In the genomic region with DNA sequence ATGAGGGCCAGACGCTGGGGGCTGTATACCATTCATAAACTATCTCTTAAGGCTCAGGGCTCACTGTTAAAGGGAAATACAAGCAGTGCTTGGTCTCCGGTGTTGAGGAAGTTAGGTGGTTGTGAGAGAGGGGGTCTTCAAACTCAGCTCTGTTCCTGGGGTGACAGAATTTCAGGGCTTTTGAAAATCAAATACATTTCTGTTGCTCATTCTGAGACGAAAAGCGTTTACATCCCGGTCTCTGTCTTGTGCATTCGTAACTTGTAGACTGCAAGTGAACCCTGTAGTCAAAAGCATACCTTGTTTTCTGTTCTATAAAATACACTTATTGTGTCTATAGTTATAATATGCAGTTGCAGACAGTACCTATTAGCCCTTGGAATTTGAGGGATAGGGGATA, we compare ENCODE assay signal across 1 cellular context.
TF ChIP-seq lines count a peak whose summit lies in the region.

No MANE protein-coding gene starts in this region.

TF ChIP-seq in HepG2, 621 proteins besides CTCF, POLR2A, EP300 and RAD21:
- TF ChIP-seq, protein P1, sequence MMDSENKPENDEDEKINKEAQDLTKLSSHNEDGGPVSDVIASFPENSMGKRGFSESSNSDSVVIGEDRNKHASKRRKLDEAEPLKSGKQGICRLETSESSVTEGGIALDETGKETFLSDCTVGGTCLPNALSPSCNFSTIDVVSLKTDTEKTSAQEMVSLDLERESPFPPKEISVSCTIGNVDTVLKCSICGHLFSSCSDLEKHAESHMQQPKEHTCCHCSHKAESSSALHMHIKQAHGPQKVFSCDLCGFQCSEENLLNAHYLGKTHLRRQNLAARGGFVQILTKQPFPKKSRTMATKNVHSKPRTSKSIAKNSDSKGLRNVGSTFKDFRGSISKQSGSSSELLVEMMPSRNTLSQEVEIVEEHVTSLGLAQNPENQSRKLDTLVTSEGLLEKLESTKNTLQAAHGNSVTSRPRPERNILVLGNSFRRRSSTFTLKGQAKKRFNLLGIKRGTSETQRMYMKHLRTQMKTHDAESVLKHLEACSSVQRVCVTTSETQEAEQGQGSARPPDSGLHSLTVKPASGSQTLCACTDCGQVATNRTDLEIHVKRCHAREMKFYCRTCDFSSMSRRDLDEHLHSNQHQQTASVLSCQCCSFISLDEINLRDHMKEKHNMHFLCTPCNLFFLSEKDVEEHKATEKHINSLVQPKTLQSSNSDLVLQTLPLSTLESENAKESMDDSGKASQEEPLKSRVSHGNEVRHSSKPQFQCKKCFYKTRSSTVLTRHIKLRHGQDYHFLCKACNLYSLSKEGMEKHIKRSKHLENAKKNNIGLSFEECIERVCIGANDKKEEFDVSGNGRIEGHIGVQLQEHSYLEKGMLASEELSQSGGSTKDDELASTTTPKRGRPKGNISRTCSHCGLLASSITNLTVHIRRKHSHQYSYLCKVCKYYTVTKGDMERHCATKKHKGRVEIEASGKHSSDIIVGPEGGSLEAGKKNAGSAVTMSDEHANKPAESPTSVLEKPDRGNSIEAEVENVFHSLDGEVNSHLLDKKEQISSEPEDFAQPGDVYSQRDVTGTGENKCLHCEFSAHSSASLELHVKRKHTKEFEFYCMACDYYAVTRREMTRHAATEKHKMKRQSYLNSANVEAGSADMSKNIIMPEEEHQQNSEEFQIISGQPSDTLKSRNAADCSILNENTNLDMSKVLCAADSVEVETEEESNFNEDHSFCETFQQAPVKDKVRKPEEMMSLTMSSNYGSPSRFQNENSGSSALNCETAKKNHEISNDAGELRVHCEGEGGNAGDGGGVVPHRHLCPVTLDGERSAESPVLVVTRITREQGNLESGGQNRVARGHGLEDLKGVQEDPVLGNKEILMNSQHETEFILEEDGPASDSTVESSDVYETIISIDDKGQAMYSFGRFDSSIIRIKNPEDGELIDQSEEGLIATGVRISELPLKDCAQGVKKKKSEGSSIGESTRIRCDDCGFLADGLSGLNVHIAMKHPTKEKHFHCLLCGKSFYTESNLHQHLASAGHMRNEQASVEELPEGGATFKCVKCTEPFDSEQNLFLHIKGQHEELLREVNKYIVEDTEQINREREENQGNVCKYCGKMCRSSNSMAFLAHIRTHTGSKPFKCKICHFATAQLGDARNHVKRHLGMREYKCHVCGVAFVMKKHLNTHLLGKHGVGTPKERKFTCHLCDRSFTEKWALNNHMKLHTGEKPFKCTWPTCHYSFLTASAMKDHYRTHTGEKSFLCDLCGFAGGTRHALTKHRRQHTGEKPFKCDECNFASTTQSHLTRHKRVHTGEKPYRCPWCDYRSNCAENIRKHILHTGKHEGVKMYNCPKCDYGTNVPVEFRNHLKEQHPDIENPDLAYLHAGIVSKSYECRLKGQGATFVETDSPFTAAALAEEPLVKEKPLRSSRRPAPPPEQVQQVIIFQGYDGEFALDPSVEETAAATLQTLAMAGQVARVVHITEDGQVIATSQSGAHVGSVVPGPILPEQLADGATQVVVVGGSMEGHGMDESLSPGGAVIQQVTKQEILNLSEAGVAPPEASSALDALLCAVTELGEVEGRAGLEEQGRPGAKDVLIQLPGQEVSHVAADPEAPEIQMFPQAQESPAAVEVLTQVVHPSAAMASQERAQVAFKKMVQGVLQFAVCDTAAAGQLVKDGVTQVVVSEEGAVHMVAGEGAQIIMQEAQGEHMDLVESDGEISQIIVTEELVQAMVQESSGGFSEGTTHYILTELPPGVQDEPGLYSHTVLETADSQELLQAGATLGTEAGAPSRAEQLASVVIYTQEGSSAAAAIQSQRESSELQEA (CRISPR knock-in tag; IDR thresholded peaks at IDR 0.05; ENCODE audit: not compliant biosample characterization), result no peak
- TF ChIP-seq TCF12 (IDR thresholded peaks at IDR 0.05) (no peak), TCF12 (CRISPR knock-in tag; IDR thresholded peaks at IDR 0.05) (no peak), NFKB2 (CRISPR knock-in tag; IDR thresholded peaks at IDR 0.05; ENCODE audit: borderline replicate concordance) (no peak), ARNTL (CRISPR knock-in tag; IDR thresholded peaks at IDR 0.05) (no peak), ZMYM4 (CRISPR knock-in tag; IDR thresholded peaks at IDR 0.05) (no peak), DNMT1 (CRISPR knock-in tag; IDR thresholded peaks at IDR 0.05) (no peak), RCOR2 (CRISPR knock-in tag; IDR thresholded peaks at IDR 0.05) (no peak), ZNF296 (CRISPR knock-in tag; conservative IDR thresholded peaks at IDR 0.05) (no peak), JUNB (CRISPR knock-in tag; IDR thresholded peaks at IDR 0.05; ENCODE audit: borderline replicate concordance) (no peak), ZFP82 (CRISPR knock-in tag; IDR thresholded peaks at IDR 0.05; ENCODE audit: borderline replicate concordance) (no peak), ZSCAN25 (CRISPR knock-in tag; IDR thresholded peaks at IDR 0.05) (no peak), ZNF891 (CRISPR knock-in tag; IDR thresholded peaks at IDR 0.05) (no peak), KLF13 (CRISPR knock-in tag; IDR thresholded peaks at IDR 0.05) (no peak)
- TF ChIP-seq, protein P2, sequence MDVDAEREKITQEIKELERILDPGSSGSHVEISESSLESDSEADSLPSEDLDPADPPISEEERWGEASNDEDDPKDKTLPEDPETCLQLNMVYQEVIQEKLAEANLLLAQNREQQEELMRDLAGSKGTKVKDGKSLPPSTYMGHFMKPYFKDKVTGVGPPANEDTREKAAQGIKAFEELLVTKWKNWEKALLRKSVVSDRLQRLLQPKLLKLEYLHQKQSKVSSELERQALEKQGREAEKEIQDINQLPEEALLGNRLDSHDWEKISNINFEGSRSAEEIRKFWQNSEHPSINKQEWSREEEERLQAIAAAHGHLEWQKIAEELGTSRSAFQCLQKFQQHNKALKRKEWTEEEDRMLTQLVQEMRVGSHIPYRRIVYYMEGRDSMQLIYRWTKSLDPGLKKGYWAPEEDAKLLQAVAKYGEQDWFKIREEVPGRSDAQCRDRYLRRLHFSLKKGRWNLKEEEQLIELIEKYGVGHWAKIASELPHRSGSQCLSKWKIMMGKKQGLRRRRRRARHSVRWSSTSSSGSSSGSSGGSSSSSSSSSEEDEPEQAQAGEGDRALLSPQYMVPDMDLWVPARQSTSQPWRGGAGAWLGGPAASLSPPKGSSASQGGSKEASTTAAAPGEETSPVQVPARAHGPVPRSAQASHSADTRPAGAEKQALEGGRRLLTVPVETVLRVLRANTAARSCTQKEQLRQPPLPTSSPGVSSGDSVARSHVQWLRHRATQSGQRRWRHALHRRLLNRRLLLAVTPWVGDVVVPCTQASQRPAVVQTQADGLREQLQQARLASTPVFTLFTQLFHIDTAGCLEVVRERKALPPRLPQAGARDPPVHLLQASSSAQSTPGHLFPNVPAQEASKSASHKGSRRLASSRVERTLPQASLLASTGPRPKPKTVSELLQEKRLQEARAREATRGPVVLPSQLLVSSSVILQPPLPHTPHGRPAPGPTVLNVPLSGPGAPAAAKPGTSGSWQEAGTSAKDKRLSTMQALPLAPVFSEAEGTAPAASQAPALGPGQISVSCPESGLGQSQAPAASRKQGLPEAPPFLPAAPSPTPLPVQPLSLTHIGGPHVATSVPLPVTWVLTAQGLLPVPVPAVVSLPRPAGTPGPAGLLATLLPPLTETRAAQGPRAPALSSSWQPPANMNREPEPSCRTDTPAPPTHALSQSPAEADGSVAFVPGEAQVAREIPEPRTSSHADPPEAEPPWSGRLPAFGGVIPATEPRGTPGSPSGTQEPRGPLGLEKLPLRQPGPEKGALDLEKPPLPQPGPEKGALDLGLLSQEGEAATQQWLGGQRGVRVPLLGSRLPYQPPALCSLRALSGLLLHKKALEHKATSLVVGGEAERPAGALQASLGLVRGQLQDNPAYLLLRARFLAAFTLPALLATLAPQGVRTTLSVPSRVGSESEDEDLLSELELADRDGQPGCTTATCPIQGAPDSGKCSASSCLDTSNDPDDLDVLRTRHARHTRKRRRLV (CRISPR knock-in tag; IDR thresholded peaks at IDR 0.05), result no peak
- TF ChIP-seq, protein P3, sequence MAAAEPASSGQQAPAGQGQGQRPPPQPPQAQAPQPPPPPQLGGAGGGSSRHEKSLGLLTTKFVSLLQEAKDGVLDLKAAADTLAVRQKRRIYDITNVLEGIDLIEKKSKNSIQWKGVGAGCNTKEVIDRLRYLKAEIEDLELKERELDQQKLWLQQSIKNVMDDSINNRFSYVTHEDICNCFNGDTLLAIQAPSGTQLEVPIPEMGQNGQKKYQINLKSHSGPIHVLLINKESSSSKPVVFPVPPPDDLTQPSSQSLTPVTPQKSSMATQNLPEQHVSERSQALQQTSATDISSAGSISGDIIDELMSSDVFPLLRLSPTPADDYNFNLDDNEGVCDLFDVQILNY (CRISPR knock-in tag; conservative IDR thresholded peaks at IDR 0.05), result no peak
- TF ChIP-seq, protein P4, sequence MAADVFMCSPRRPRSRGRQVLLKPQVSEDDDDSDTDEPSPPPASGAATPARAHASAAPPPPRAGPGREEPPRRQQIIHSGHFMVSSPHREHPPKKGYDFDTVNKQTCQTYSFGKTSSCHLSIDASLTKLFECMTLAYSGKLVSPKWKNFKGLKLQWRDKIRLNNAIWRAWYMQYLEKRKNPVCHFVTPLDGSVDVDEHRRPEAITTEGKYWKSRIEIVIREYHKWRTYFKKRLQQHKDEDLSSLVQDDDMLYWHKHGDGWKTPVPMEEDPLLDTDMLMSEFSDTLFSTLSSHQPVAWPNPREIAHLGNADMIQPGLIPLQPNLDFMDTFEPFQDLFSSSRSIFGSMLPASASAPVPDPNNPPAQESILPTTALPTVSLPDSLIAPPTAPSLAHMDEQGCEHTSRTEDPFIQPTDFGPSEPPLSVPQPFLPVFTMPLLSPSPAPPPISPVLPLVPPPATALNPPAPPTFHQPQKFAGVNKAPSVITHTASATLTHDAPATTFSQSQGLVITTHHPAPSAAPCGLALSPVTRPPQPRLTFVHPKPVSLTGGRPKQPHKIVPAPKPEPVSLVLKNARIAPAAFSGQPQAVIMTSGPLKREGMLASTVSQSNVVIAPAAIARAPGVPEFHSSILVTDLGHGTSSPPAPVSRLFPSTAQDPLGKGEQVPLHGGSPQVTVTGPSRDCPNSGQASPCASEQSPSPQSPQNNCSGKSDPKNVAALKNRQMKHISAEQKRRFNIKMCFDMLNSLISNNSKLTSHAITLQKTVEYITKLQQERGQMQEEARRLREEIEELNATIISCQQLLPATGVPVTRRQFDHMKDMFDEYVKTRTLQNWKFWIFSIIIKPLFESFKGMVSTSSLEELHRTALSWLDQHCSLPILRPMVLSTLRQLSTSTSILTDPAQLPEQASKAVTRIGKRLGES (CRISPR knock-in tag; IDR thresholded peaks at IDR 0.05; ENCODE audit: borderline replicate concordance), result no peak
- TF ChIP-seq, protein P5, sequence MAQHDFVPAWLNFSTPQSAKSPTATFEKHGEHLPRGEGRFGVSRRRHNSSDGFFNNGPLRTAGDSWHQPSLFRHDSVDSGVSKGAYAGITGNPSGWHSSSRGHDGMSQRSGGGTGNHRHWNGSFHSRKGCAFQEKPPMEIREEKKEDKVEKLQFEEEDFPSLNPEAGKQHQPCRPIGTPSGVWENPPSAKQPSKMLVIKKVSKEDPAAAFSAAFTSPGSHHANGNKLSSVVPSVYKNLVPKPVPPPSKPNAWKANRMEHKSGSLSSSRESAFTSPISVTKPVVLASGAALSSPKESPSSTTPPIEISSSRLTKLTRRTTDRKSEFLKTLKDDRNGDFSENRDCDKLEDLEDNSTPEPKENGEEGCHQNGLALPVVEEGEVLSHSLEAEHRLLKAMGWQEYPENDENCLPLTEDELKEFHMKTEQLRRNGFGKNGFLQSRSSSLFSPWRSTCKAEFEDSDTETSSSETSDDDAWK (CRISPR knock-in tag; IDR thresholded peaks at IDR 0.05), result no peak
TF ChIP-seq in HepG2: peak in this region for 0.
